12 cellular contexts compared by ENCODE assay signal in the genomic region with DNA sequence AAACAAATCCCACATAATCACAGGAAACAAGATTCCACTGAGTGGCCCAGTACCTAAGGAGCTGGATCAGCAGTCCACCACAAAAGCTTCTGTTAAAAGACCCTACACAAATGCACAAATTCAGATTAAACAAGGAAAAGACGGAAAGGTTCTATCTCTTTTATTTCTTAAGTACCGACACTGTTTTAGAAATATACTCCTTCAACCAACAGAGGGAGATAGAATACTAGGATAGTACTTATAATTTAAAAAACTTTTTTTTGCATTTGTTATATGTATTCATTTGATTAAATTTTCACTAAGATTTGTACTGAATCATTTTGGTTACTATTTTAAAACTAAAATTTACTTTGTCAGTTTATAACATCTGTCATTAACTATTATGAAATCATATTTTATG. TPM values are rescaled to one million over a fixed set of nuclear protein-coding genes. Genes with fewer than 3 reads are reported as not detected.
DNase-seq lines count a peak whose midpoint lies in the region; ATAC-seq, FAIRE-seq and TF ChIP-seq lines count a peak whose summit lies in the region.
"Had no signal": no experiment of that assay in that cellular context is flagged by ENCODE, and none has a peak within 500 bp of the region (broad histone marks: within the 10 kb centered on the region; RNA-seq: fewer than 3 reads in every experiment).

No MANE protein-coding gene starts in this region.

- TF ChIP-seq CTCF in lower lobe of right lung (IDR thresholded peaks at IDR 0.05) (peak; percentile 59), type B pancreatic cell (conservative IDR thresholded peaks at IDR 0.05) (peak; percentile 73)

- H3K36me3 ChIP-seq in lower lobe of right lung, result no peaks in the 10 kb centered on the region

- H3K27ac ChIP-seq in right cardiac atrium (ENCODE audit: low read length), result no peak overlapping the region
- H3K27ac ChIP-seq in lower lobe of right lung, result no peak overlapping the region
- H3K27ac ChIP-seq: BLaER1 treated with 17β-estradiol and CSF1 and Interleukin-3, amounts not matched to agents 10 nM and 100 nM had no signal

- no peaks in the 10 kb centered on the region for H3K4me1 ChIP-seq in right cardiac atrium (ENCODE audit: control insufficient read depth, insufficient read depth, low read length)
- H3K4me1 ChIP-seq in lower lobe of right lung, result no peaks in the 10 kb centered on the region

- intact Hi-C loops in Right ventricle myocardium superior (cut with DNase I) (loop anchor here (5.0 kb wide), 1 partner anchor 414 kb away; no protein-coding TSS in a partner anchor), right cardiac atrium (cut with DNase I) (loop anchor here in 2 of 4 donors (2.0 to 5.0 kb wide), 2 partner anchors 414 kb away; no protein-coding TSS in a partner anchor), lower lobe of right lung (cut with DNase I) (no loop called here)

- WGBS in right cardiac atrium, result 23% methylated on average over 2 of the region's 2 CpGs

- no peak overlapping the region for H3K4me3 Mint-ChIP-seq in type B pancreatic cell
- H3K4me3 Mint-ChIP-seq: activated CD4-positive, alpha-beta T cell treated with anti-CD3 and anti-CD28 coated beads for 36 hours had no signal

- no peak overlapping the region for H3K27ac Mint-ChIP-seq in type B pancreatic cell
- H3K27ac Mint-ChIP-seq: activated CD4-positive, alpha-beta T cell treated with anti-CD3 and anti-CD28 coated beads for 36 hours had no signal

- no peaks in the 10 kb centered on the region for H3K9me3 Mint-ChIP-seq in type B pancreatic cell

- DNase-seq in Right ventricle myocardium superior (no peak), right cardiac atrium (no peak), lower lobe of right lung (no peak), type B pancreatic cell (ENCODE audit: extremely low spot score, unreplicated experiment) (no peak), T1000 (lab: John Stamatoyannopoulos, UW) (no peak), putamen (ENCODE audit: low spot score) (no peak), NCI-H446 treated with DMSO at 0.1 percent for 48 hours (lab: John Stamatoyannopoulos, UW) (no peak)
- DNase-seq: activated CD4-positive, alpha-beta T cell treated with anti-CD3 and anti-CD28 coated beads for 36 hours; NCI-H146 had no signal

- no peak overlapping the region for H3K4me3 ChIP-seq in right cardiac atrium (ENCODE audit: low read length)
- H3K4me3 ChIP-seq in lower lobe of right lung, result no peak overlapping the region
- H3K4me3 ChIP-seq: BLaER1 treated with 17β-estradiol and CSF1 and Interleukin-3, amounts not matched to agents 10 nM and 100 nM had no signal

- no peaks in the 10 kb centered on the region for H3K27me3 ChIP-seq in right cardiac atrium (ENCODE audit: control insufficient read depth, insufficient read depth)
- no peaks in the 10 kb centered on the region for H3K27me3 ChIP-seq in lower lobe of right lung (ENCODE audit: low read depth)
- H3K27me3 ChIP-seq: BLaER1 treated with 17β-estradiol and CSF1 and Interleukin-3, amounts not matched to agents 10 nM and 100 nM had no signal

- ATAC-seq in Right ventricle myocardium superior (ENCODE audit: poor library complexity), result peak; percentile 76
- ATAC-seq in right cardiac atrium, result no peak
- ATAC-seq in lower lobe of right lung, result peak in 1 of 2 donors; percentile 64
- ATAC-seq: activated CD4-positive, alpha-beta T cell treated with anti-CD3 and anti-CD28 coated beads for 36 hours had no signal

- H3K27me3 Mint-ChIP-seq in type B pancreatic cell, result no peaks in the 10 kb centered on the region
- H3K27me3 Mint-ChIP-seq: activated CD4-positive, alpha-beta T cell treated with anti-CD3 and anti-CD28 coated beads for 36 hours had no signal

- H3K4me1 Mint-ChIP-seq in type B pancreatic cell (ENCODE audit: unreplicated experiment), result peaks cover 11% of the 10 kb centered on the region

- FAIRE-seq in colon (lab: Jason Lieb, UNC), result peak; percentile 41
- FAIRE-seq: GM12891 had no signal

- no peaks in the 10 kb centered on the region for H3K9me3 ChIP-seq in right cardiac atrium (ENCODE audit: control insufficient read depth, low read length)
- no peaks in the 10 kb centered on the region for H3K9me3 ChIP-seq in lower lobe of right lung
- H3K9me3 ChIP-seq: BLaER1 treated with 17β-estradiol and CSF1 and Interleukin-3, amounts not matched to agents 10 nM and 100 nM had no signal

- peaks cover 31% of the 10 kb centered on the region for H3K36me3 Mint-ChIP-seq in type B pancreatic cell

RNA-seq across cellular contexts. Expression of a gene that starts 12.5 kb away (rescaled TPM):
- total RNA-seq in Right ventricle myocardium superior (0.89 TPM), right cardiac atrium (1 to 10 TPM; 1.2 to 2.0 (median 1.7) TPM), lower lobe of right lung (3.4 TPM), type B pancreatic cell (ENCODE audit: low replicate concordance) (11.6 and 29.7 TPM in 2 replicates)
- 0.50 TPM for polyA plus RNA-seq in right cardiac atrium
